Comparison of ENCODE assay signal across 10 cellular contexts in the genomic region with DNA sequence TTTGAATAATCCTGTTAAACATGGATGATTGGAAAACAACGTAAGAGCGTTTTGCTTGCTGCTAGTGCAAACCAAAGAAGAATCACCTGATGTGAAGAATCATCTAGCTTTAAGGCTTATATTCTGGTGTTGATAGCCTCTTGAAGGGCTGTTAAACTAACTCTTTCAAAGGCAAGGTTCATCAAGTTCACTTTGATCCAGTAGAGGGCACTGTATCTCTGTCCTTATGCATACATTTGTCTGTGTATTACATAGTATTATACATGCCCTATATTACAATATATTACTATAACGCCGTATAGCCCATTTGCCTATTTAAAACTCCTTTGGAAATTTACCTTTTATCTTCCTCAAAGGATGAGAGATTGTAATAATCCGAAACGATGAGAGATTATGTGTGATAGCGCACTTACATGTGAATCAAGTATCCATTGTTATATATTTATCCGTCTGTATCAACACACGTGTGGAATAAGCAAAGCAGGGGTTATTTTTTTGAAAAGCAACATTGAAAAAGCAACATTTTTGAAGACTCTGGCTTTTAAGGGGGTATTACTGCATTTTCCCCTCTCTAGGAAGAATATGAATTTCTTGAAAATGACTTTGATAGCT. TPM values are rescaled to one million over a fixed set of nuclear protein-coding genes. Genes with fewer than 3 reads are reported as not detected.
DNase-seq lines count a peak whose midpoint lies in the region; ATAC-seq and TF ChIP-seq lines count a peak whose summit lies in the region.
"Had no signal": no experiment of that assay in that cellular context is flagged by ENCODE, and none has a peak within 500 bp of the region (broad histone marks: within the 10 kb centered on the region; RNA-seq: fewer than 3 reads in every experiment).

No MANE protein-coding gene starts in this region.

- no peak for TF ChIP-seq POLR2A in body of pancreas (IDR thresholded peaks at IDR 0.05)

- 42% methylated on average over 9 of the region's 9 CpGs for WGBS in body of pancreas, 2 donors

- intact Hi-C loops in body of pancreas (cut with DNase I): no loop called here
- intact Hi-C loops in left lung (cut with DNase I): loop anchor here in 1 of 2 donors (10.0 kb wide), 1 partner anchor 487 kb away; no protein-coding TSS in a partner anchor

- no peak overlapping the region for H3K4me3 ChIP-seq in HFF-Myc (replicated peaks; ENCODE audit: low read depth, low read length)
- H3K4me3 ChIP-seq in body of pancreas: no peak overlapping the region
- H3K4me3 ChIP-seq in left lung: no peak overlapping the region

- no peaks in the 10 kb centered on the region for H3K9me3 ChIP-seq in body of pancreas
- H3K9me3 ChIP-seq in left lung: no peaks in the 10 kb centered on the region
- H3K9me3 ChIP-seq: neutrophil had no signal

- H3K27ac ChIP-seq in body of pancreas (no peak overlapping the region), left lung (no peak overlapping the region)
- H3K27ac ChIP-seq: neutrophil had no signal

- H3K4me1 ChIP-seq in body of pancreas (no peaks in the 10 kb centered on the region), left lung (no peaks in the 10 kb centered on the region)

- H3K36me3 ChIP-seq in body of pancreas (replicated peaks in 1 of 2; ENCODE audit: insufficient read depth in 1 of 2, low read depth in 2 of 2) (no peaks in the 10 kb centered on the region), left lung (no peaks in the 10 kb centered on the region)
- H3K36me3 ChIP-seq: neutrophil had no signal

- peak; percentile 56 for DNase-seq in DMS 273 treated with DMSO at 0.1 percent for 48 hours (lab: John Stamatoyannopoulos, UW)
- peak; percentile 14 for DNase-seq in HFF-Myc (ENCODE audit: extremely low read depth, low read depth)
- peak; percentile 34 for DNase-seq in NCI-H524 treated with DMSO at 0.1 percent for 48 hours (lab: John Stamatoyannopoulos, UW)
- peak in 1 of 4 donors; percentile 36 for DNase-seq in body of pancreas
- DNase-seq in left lung: no peak
- DNase-seq in activated effector memory CD4-positive, alpha-beta T cell treated with Interleukin-2 at 50 U/mL for 16 hours: no peak
- DNase-seq in activated gamma-delta T cell treated with Interleukin-2 at 50 U/mL for 16 hours: no peak
- DNase-seq in effector CD8-positive, alpha-beta T cell (lab: John Stamatoyannopoulos, UW): no peak
- DNase-seq: T-cell had no signal

- ATAC-seq in body of pancreas: no peak
- peak; percentile 89 for ATAC-seq in left lung

- H3K27me3 ChIP-seq in body of pancreas (no peaks in the 10 kb centered on the region), left lung (peaks cover 0 to 26% of the 10 kb centered on the region in 2 donors)

- peak; percentile 21 for TF ChIP-seq CTCF in HFF-Myc (IDR thresholded peaks at IDR 0.05; ENCODE audit: low read depth, low read length, missing control alignments)
- peak in 6 of 7 experiments; percentile 47 to 56 (median 54) for TF ChIP-seq CTCF in body of pancreas (IDR thresholded peaks at IDR 0.05)
- peak; percentile 45 to 69 for TF ChIP-seq CTCF in left lung (IDR thresholded peaks at IDR 0.05)

RNA-seq across cellular contexts. Expression of gene NRN1, which starts 50.8 kb away (rescaled TPM):
- 1 to 10 TPM in 1 of 2 donors, under 1 TPM in 1; 0.99 to 4.4 TPM for total RNA-seq in body of pancreas
- total RNA-seq in left lung: 10 to 100 TPM in 1 of 2 donors, 1 to 10 TPM in 1; 6.5 to 12.9 TPM

Comparison
In these comparisons a context has a peak if more than half of its experiments do, and no peak if none do; other contexts are left out.
1. DNase-seq: peak in DMS 273 treated with DMSO at 0.1 percent for 48 hours (single experiment), HFF-Myc (single experiment) and NCI-H524 treated with DMSO at 0.1 percent for 48 hours (single experiment); none in left lung (0 of 2), activated effector memory CD4-positive, alpha-beta T cell treated with Interleukin-2 at 50 U/mL for 16 hours (single experiment), activated gamma-delta T cell treated with Interleukin-2 at 50 U/mL for 16 hours (single experiment) and effector CD8-positive, alpha-beta T cell (single experiment).
2. Peak in every context shown above with its lines, with median percentiles within 50 percentile points of each other: CTCF ChIP-seq.